Comparison of ENCODE assay signal across 8 cellular contexts in genomic region chr9:109014267-109015025, GRCh38. TPM values are rescaled to one million over a fixed set of nuclear protein-coding genes. Genes with fewer than 3 reads are reported as not detected.
DNase-seq lines count a peak whose midpoint lies in the region; ATAC-seq and TF ChIP-seq lines count a peak whose summit lies in the region.

No MANE protein-coding gene starts in this region.

- H3F3A ChIP-seq in PC-9 (ENCODE audit: insufficient read depth, low read depth) = peaks cover 71% of the 10 kb centered on the region

- H3K4me3 Mint-ChIP-seq in natural killer cell = peak overlapping the region; percentile 86

- peaks cover 4% of the 10 kb centered on the region for H3K36me3 Mint-ChIP-seq in natural killer cell

- H3K36me3 ChIP-seq in BLaER1 (peaks cover 8% of the 10 kb centered on the region), PC-9 (ENCODE audit: low read depth) (peaks cover 17% of the 10 kb centered on the region)

- CTCF ChIA-PET in PC-9 (lab: Charles Lee) = no interaction called here

- H2AFZ ChIP-seq in PC-9 = no peak overlapping the region

- peaks cover 32% of the 10 kb centered on the region for H3K79me2 ChIP-seq in PC-9 (ENCODE audit: low read depth)

- TF ChIP-seq CTCF in PC-9 (conservative IDR thresholded peaks at IDR 0.05) = no peak
- TF ChIP-seq CTCF in epithelial cell of esophagus (IDR thresholded peaks at IDR 0.05; ENCODE audit: insufficient read depth, low read depth, low read length, missing control alignments) = no peak
- no peak for TF ChIP-seq CTCF in natural killer cell (IDR thresholded peaks at IDR 0.05)

- H3K9me3 Mint-ChIP-seq in natural killer cell = no peaks in the 10 kb centered on the region

- H3K4me1 ChIP-seq in BLaER1 (peaks cover 82% of the 10 kb centered on the region), PC-9 (replicated peaks; ENCODE audit: insufficient read depth) (peaks cover 73% of the 10 kb centered on the region)

- H3K4me2 ChIP-seq in BLaER1 (peak overlapping the region; percentile 83), PC-9 (peak overlapping the region; percentile 83; the same call in 1 of the 2 replicates)

- H4K20me1 ChIP-seq in BLaER1 = no peaks in the 10 kb centered on the region
- peaks cover 5% of the 10 kb centered on the region; the same call in 1 of the 2 replicates for H4K20me1 ChIP-seq in PC-9 (ENCODE audit: insufficient read depth)

- H3K9me2 ChIP-seq in PC-9 (ENCODE audit: insufficient read depth) = no peaks in the 10 kb centered on the region

- H3K27ac ChIP-seq in BLaER1 (0 out of 2 replicates have a peak overlapping the region, but pooled peaks have one; percentile 2), PC-9 (peak overlapping the region; percentile 64)

- POLR2A ChIA-PET in PC-9 (lab: Charles Lee; ENCODE audit: unreplicated experiment) = interaction anchor here (0.5 to 0.6 kb wide), 2 partner anchors 237 to 302 kb away, joined by 3 to 4 read pairs; no protein-coding TSS in a partner anchor

- DNase-seq in PC-9 (peak; percentile 22 to 61), epithelial cell of esophagus (ENCODE audit: low read depth) (peak; percentile 50), natural killer cell (no peak), DMS114 treated with DMSO at 0.1 percent for 48 hours (lab: John Stamatoyannopoulos, UW; ENCODE audit: unreplicated experiment) (no peak), cerebellar nuclear complex (lab: John Stamatoyannopoulos, UW) (no peak), NOMO-1 treated with DMSO at 0.1 percent for 48 hours (lab: John Stamatoyannopoulos, UW; ENCODE audit: unreplicated experiment) (no peak)

- H3K4me1 Mint-ChIP-seq in natural killer cell = peaks cover 24 to 29% of the 10 kb centered on the region in 2 donors

- peaks cover 0 to 7% of the 10 kb centered on the region in 2 donors for H3K27me3 Mint-ChIP-seq in natural killer cell (ENCODE audit: low read depth in 2 of 2)

- no peak for ATAC-seq in natural killer cell
- no peak for ATAC-seq in GM18868 (IDR thresholded peaks at IDR 0.05; ENCODE audit: unreplicated experiment)

- intact Hi-C loops in PC-9 (cut with micrococcal nuclease; ENCODE audit: unreplicated experiment) = loop anchor here (5.0 kb wide), 2 partner anchors 88 to 303 kb away; no protein-coding TSS in a partner anchor
- intact Hi-C loops in natural killer cell (cut with micrococcal nuclease) = no loop called here

- no TSS peak for BruUV-seq in PC-9 (replicated peaks; lab: Mats Ljungman, UMichigan)

- no peak overlapping the region for H3K9ac ChIP-seq in BLaER1

- H3K9me3 ChIP-seq in BLaER1 = no peaks in the 10 kb centered on the region
- no peaks in the 10 kb centered on the region for H3K9me3 ChIP-seq in PC-9 (ENCODE audit: insufficient read depth, low read depth)

- peak overlapping the region; percentile 84 to 90 for H3K27ac Mint-ChIP-seq in natural killer cell

- H3K27me3 ChIP-seq in BLaER1 (no peaks in the 10 kb centered on the region), PC-9 (ENCODE audit: insufficient read depth, low read depth) (no peaks in the 10 kb centered on the region)

- H3K4me3 ChIP-seq in BLaER1 (no peak overlapping the region), PC-9 (no peak overlapping the region; the same call in 1 of the 2 replicates), epithelial cell of esophagus (ENCODE audit: low read length) (no peak overlapping the region)

RNA-seq across cellular contexts. Expression of gene CTNNAL1, which starts 1.1 kb away (rescaled TPM):
- total RNA-seq in PC-9 (2021) = 57.7 and 71.3 TPM in 2 replicates
- total RNA-seq in natural killer cell = 1 to 10 TPM; 2.6 to 7.6 (median 2.7) TPM

Comparison
In these comparisons a context has a peak if more than half of its experiments do, and no peak if none do; other contexts are left out.
1. DNase-seq: peak in PC-9 (2 of 2) and epithelial cell of esophagus (single experiment); none in natural killer cell (single experiment), DMS114 treated with DMSO at 0.1 percent for 48 hours (single experiment), cerebellar nuclear complex (0 of 2) and NOMO-1 treated with DMSO at 0.1 percent for 48 hours (single experiment).